ENCODE assay signal across 25 cellular contexts in genomic region chr10:96636546-96636945, GRCh38. TPM values are rescaled to one million over a fixed set of nuclear protein-coding genes. Genes with fewer than 3 reads are reported as not detected.
DNase-seq lines count a peak whose midpoint lies in the region; ATAC-seq and TF ChIP-seq lines count a peak whose summit lies in the region.
"Had no signal": no experiment of that assay in that cellular context is flagged by ENCODE, and none has a peak within 500 bp of the region (broad histone marks: within the 10 kb centered on the region; RNA-seq: fewer than 3 reads in every experiment).

No MANE protein-coding gene starts in this region.

- H3K27ac Mint-ChIP-seq in IgD-negative memory B cell (peak overlapping the region in 2 of 3 donors; percentile 9 to 46), nephron (peak overlapping the region in 2 of 3 experiments; percentile 29 to 53)
- H3K27ac Mint-ChIP-seq: activated CD4-positive, alpha-beta memory T cell treated with anti-CD3 and anti-CD28 coated beads, Interleukin-2, amount 10 ng/mL, durations not matched to agents 7 days and 5 days; progenitor cell of endocrine pancreas; T-helper 17 cell had no signal

- TF ChIP-seq CTCF in nephron (IDR thresholded peaks at IDR 0.05; ENCODE audit: unreplicated experiment in 3 of 3): no peak

- peaks cover 4 to 22% (median 21%) of the 10 kb centered on the region in 3 donors for H3K4me1 Mint-ChIP-seq in IgD-negative memory B cell
- peaks cover 12% of the 10 kb centered on the region for H3K4me1 Mint-ChIP-seq in nephron

- H3K27me3 Mint-ChIP-seq in IgD-negative memory B cell (no peaks in the 10 kb centered on the region), nephron (ENCODE audit: low read depth) (peaks cover 5% of the 10 kb centered on the region)
- H3K27me3 Mint-ChIP-seq: activated CD4-positive, alpha-beta memory T cell treated with anti-CD3 and anti-CD28 coated beads, Interleukin-2, amount 10 ng/mL, durations not matched to agents 7 days and 5 days; progenitor cell of endocrine pancreas; T-helper 17 cell had no signal

- DNase-seq in AG08395 (ENCODE audit: low spot score) (peak; percentile 19), iris pigment epithelial cell (ENCODE audit: low read depth) (peak; percentile 20), germinal center (ENCODE audit: low spot score) (no peak), SHP77 treated with DMSO at 0.1 percent for 48 hours (lab: John Stamatoyannopoulos, UW) (no peak)
- DNase-seq in stimulated activated CD4-positive, alpha-beta T cell treated with anti-CD3 and anti-CD28 coated beads, Interleukin-2, amount 100 ng/mL, for 24 hours: no peak
- DNase-seq: activated CD4-positive, alpha-beta memory T cell treated with anti-CD3 and anti-CD28 coated beads, Interleukin-2, amount 10 ng/mL, durations not matched to agents 7 days and 5 days; activated CD4-positive, alpha-beta T cell treated with anti-CD3 and anti-CD28 coated beads for 1 hour; central memory CD4-positive, alpha-beta T cell; dermis blood vessel endothelial cell; gastrocnemius medialis; hippocampal formation; NCI-H1105 treated with DMSO at 0.1 percent for 48 hours; NCI-H2029 treated with DMSO at 0.1 percent for 48 hours; NCI-H446 treated with DMSO at 0.1 percent for 48 hours; OCI-M1; sigmoid colon; stimulated activated CD4-positive, alpha-beta T cell treated with anti-CD3 and anti-CD28 coated beads, Interleukin-15, amount 100 ng/mL, for 24 hours; stomach; T-helper 17 cell had no signal

- peak overlapping the region in 1 of 4 donors; percentile 25 for H3K4me3 Mint-ChIP-seq in IgD-negative memory B cell
- H3K4me3 Mint-ChIP-seq in nephron: no peak overlapping the region
- H3K4me3 Mint-ChIP-seq: activated CD4-positive, alpha-beta memory T cell treated with anti-CD3 and anti-CD28 coated beads, Interleukin-2, amount 10 ng/mL, durations not matched to agents 7 days and 5 days; T-helper 17 cell had no signal

- H3K36me3 Mint-ChIP-seq in IgD-negative memory B cell (peaks cover 2% of the 10 kb centered on the region), nephron (ENCODE audit: low read depth) (no peaks in the 10 kb centered on the region)
- H3K36me3 Mint-ChIP-seq: activated naive CD4-positive, alpha-beta T cell treated with anti-CD3 and anti-CD28 coated beads, Interleukin-2, amount 50 U/mL, for 72 hours had no signal

- no peak for ATAC-seq in HG02973 (IDR thresholded peaks at IDR 0.05; ENCODE audit: unreplicated experiment)
- ATAC-seq: A549; activated naive CD4-positive, alpha-beta T cell treated with anti-CD3 and anti-CD28 coated beads, Interleukin-2, amount 50 U/mL, for 72 hours; gastrocnemius medialis; T-helper 17 cell had no signal

- no peaks in the 10 kb centered on the region for H3K9me3 Mint-ChIP-seq in IgD-negative memory B cell
- H3K9me3 Mint-ChIP-seq in nephron: no peaks in the 10 kb centered on the region
- H3K9me3 Mint-ChIP-seq: activated CD4-positive, alpha-beta memory T cell treated with anti-CD3 and anti-CD28 coated beads, Interleukin-2, amount 10 ng/mL, durations not matched to agents 7 days and 5 days; activated naive CD4-positive, alpha-beta T cell treated with anti-CD3 and anti-CD28 coated beads, Interleukin-2, amount 50 U/mL, for 72 hours had no signal

RNA-seq across cellular contexts. Expression of gene TM9SF3, which starts 49.7 kb away (rescaled TPM):
- 31.7 TPM for polyA plus RNA-seq in IgD-negative memory B cell

Comparison
In these comparisons a context has a peak if more than half of its experiments do, and no peak if none do; other contexts are left out.
1. DNase-seq: peak in AG08395 (single experiment) and iris pigment epithelial cell (single experiment); none in germinal center (single experiment), stimulated activated CD4-positive, alpha-beta T cell treated with anti-CD3 and anti-CD28 coated beads, Interleukin-2, amount 100 ng/mL, for 24 hours (0 of 2) and SHP77 treated with DMSO at 0.1 percent for 48 hours (single experiment).